ENCODE assay signal across 22 cellular contexts in the genomic region with DNA sequence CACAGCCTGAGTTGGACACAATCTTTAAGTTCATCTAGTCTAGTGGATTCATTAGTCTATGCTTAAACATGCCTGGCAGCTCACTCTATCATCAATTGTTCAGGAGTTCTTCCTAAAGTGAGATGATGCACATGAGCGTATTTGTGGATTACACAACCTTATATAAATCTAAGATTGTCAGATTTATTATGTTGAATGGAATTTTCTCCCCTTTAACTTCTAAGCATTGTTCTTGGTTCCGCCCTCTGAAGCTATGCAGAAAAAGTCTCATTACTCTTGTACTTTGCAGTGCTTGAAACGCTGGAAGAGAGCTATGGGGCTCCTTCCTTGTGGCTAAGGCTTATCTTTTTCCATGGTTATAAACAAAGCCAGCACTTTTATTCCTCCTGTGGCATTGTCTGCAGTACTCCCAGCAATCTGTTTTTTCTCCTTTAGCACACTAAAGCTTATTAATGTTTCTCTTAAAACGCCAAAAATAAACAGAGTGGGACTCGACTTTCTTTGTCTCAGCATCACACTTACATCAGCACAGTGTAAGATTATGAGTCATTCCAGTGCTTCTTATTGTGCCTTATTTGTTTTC.
A peak's percentile ranks its signal among the peaks of the same experiment; 100 is the strongest.
DNase-seq lines count a peak whose midpoint lies in the region; ATAC-seq, FAIRE-seq and TF ChIP-seq lines count a peak whose summit lies in the region.
"Had no signal": no experiment of that assay in that cellular context is flagged by ENCODE, and none has a peak within 500 bp of the region (broad histone marks: within the 10 kb centered on the region; RNA-seq: fewer than 3 reads in every experiment).

No MANE protein-coding gene starts in this region.

- no peaks in the 10 kb centered on the region for H3K27me3 ChIP-seq in neural progenitor cell
- H3K27me3 ChIP-seq: brain microvascular endothelial cell, Peyer's patch, tibial artery had no signal

- peak; percentile 14 for DNase-seq in DMS79 treated with DMSO at 0.1 percent for 48 hours (lab: John Stamatoyannopoulos, UW)
- DNase-seq in DMS79 (lab: John Stamatoyannopoulos, UW): no peak
- DNase-seq in astrocyte of the spinal cord (ENCODE audit: low read depth, low spot score): peak; percentile 3
- DNase-seq in iris pigment epithelial cell (ENCODE audit: low read depth): peak; percentile 16
- DNase-seq in urothelium cell line (ENCODE audit: low spot score): peak; percentile 37
- no peak for DNase-seq in neural progenitor cell (ENCODE audit: low spot score)
- DNase-seq: activated CD4-positive, alpha-beta T cell treated with anti-CD3 and anti-CD28 coated beads, Interleukin-2, amount 10 ng/mL, durations not matched to agents 7 days and 5 days; activated naive CD4-positive, alpha-beta T cell treated with anti-CD3 and anti-CD28 coated beads, Interleukin-2, amount 10 ng/mL, durations not matched to agents 7 days and 5 days; brain microvascular endothelial cell; C1 segment of cervical spinal cord; DMS 273 treated with DMSO at 0.1 percent for 48 hours; GOT3; left ventricle myocardium inferior; NCI-H1417; Peyer's patch; stimulated activated naive B cell treated with anti-CD40 and anti-IgM and Interleukin-4, amounts not matched to agents 10 μg/mL and 1 μg/mL and 100 μg/mL, for 72 hours; tibial artery had no signal

- H3K27me3 Mint-ChIP-seq in neural progenitor cell (ENCODE audit: insufficient read depth, low read depth): peaks cover 4% of the 10 kb centered on the region
- H3K27me3 Mint-ChIP-seq: activated naive CD4-positive, alpha-beta T cell treated with anti-CD3 and anti-CD28 coated beads, Interleukin-2, amount 10 ng/mL, durations not matched to agents 7 days and 5 days had no signal

- H3F3A ChIP-seq in neural progenitor cell (ENCODE audit: low read depth): no peaks in the 10 kb centered on the region

- no peak for ATAC-seq in HG02610 (IDR thresholded peaks at IDR 0.05; ENCODE audit: unreplicated experiment)
- ATAC-seq in GM21825 (IDR thresholded peaks at IDR 0.05; ENCODE audit: unreplicated experiment): no peak
- ATAC-seq: stimulated activated naive B cell treated with anti-CD40 and anti-IgM and Interleukin-4, amounts not matched to agents 10 μg/mL and 1 μg/mL and 100 μg/mL, for 72 hours had no signal

- no peak overlapping the region for H2AFZ ChIP-seq in neural progenitor cell (replicated peaks)
- H2AFZ ChIP-seq: parathyroid adenoma had no signal

- H4K20me1 ChIP-seq in neural progenitor cell (ENCODE audit: low read depth): no peaks in the 10 kb centered on the region

- no peaks in the 10 kb centered on the region for H3K4me1 ChIP-seq in neural progenitor cell
- H3K4me1 ChIP-seq: left ventricle myocardium inferior, parathyroid adenoma, Peyer's patch, tibial artery had no signal

- H3K27ac ChIP-seq in neural progenitor cell: no peak overlapping the region
- H3K27ac ChIP-seq: 22Rv1, brain microvascular endothelial cell, KMS-11, left ventricle myocardium inferior, parathyroid adenoma, Peyer's patch, tibial artery had no signal

- H3K4me3 ChIP-seq in astrocyte of the spinal cord (ENCODE audit: low read depth, low read length) (no peak overlapping the region), neural progenitor cell (no peak overlapping the region)
- H3K4me3 ChIP-seq: left ventricle myocardium inferior, Peyer's patch, tibial artery had no signal

- no peaks in the 10 kb centered on the region for H3K36me3 ChIP-seq in neural progenitor cell
- H3K36me3 ChIP-seq: brain microvascular endothelial cell, left ventricle myocardium inferior, Peyer's patch, tibial artery had no signal

- H3K4me1 Mint-ChIP-seq in neural progenitor cell: no peaks in the 10 kb centered on the region
- H3K4me1 Mint-ChIP-seq: activated CD4-positive, alpha-beta T cell treated with anti-CD3 and anti-CD28 coated beads, Interleukin-2, amount 10 ng/mL, durations not matched to agents 7 days and 5 days; activated naive CD4-positive, alpha-beta T cell treated with anti-CD3 and anti-CD28 coated beads, Interleukin-2, amount 10 ng/mL, durations not matched to agents 7 days and 5 days; stimulated activated naive B cell treated with anti-CD40 and anti-IgM and Interleukin-4, amounts not matched to agents 10 μg/mL and 1 μg/mL and 100 μg/mL, for 72 hours had no signal

- TF ChIP-seq CTCF in astrocyte of the spinal cord (IDR thresholded peaks at IDR 0.05; ENCODE audit: low read depth, low read length) (no peak), neural progenitor cell (IDR thresholded peaks at IDR 0.05) (no peak)

- in situ Hi-C loops in astrocyte of the spinal cord (cut with HindIII; ENCODE audit: low sequenced_read_pairs): no loop called here

- H3K79me2 ChIP-seq in neural progenitor cell (ENCODE audit: low read depth): no peaks in the 10 kb centered on the region
- H3K79me2 ChIP-seq: parathyroid adenoma had no signal

- no peaks in the 10 kb centered on the region for H3K9me3 ChIP-seq in neural progenitor cell (ENCODE audit: low read depth)
- H3K9me3 ChIP-seq: left ventricle myocardium inferior, Peyer's patch, tibial artery had no signal

- H3K9me3 Mint-ChIP-seq in neural progenitor cell: peaks cover under 1% of the 10 kb centered on the region
- H3K9me3 Mint-ChIP-seq: activated CD4-positive, alpha-beta T cell treated with anti-CD3 and anti-CD28 coated beads, Interleukin-2, amount 10 ng/mL, durations not matched to agents 7 days and 5 days; activated naive CD4-positive, alpha-beta T cell treated with anti-CD3 and anti-CD28 coated beads, Interleukin-2, amount 10 ng/mL, durations not matched to agents 7 days and 5 days had no signal

- no peaks in the 10 kb centered on the region for H3K36me3 Mint-ChIP-seq in neural progenitor cell
- H3K36me3 Mint-ChIP-seq: activated naive CD4-positive, alpha-beta T cell treated with anti-CD3 and anti-CD28 coated beads, Interleukin-2, amount 10 ng/mL, durations not matched to agents 7 days and 5 days; stimulated activated naive B cell treated with anti-CD40 and anti-IgM and Interleukin-4, amounts not matched to agents 10 μg/mL and 1 μg/mL and 100 μg/mL, for 72 hours had no signal

- H3K9ac ChIP-seq in neural progenitor cell: no peak overlapping the region
- H3K9ac ChIP-seq: KMS-11, parathyroid adenoma had no signal

- no peak overlapping the region for H3K27ac Mint-ChIP-seq in neural progenitor cell
- H3K27ac Mint-ChIP-seq: activated CD4-positive, alpha-beta T cell treated with anti-CD3 and anti-CD28 coated beads, Interleukin-2, amount 10 ng/mL, durations not matched to agents 7 days and 5 days; activated naive CD4-positive, alpha-beta T cell treated with anti-CD3 and anti-CD28 coated beads, Interleukin-2, amount 10 ng/mL, durations not matched to agents 7 days and 5 days had no signal

- no peak overlapping the region for H3K4me3 Mint-ChIP-seq in neural progenitor cell
- H3K4me3 Mint-ChIP-seq: activated CD4-positive, alpha-beta T cell treated with anti-CD3 and anti-CD28 coated beads, Interleukin-2, amount 10 ng/mL, durations not matched to agents 7 days and 5 days; activated naive CD4-positive, alpha-beta T cell treated with anti-CD3 and anti-CD28 coated beads, Interleukin-2, amount 10 ng/mL, durations not matched to agents 7 days and 5 days; stimulated activated naive B cell treated with anti-CD40 and anti-IgM and Interleukin-4, amounts not matched to agents 10 μg/mL and 1 μg/mL and 100 μg/mL, for 72 hours had no signal

- no peak overlapping the region for H3K4me2 ChIP-seq in neural progenitor cell
- H3K4me2 ChIP-seq: KMS-11 had no signal

- no peak for FAIRE-seq in urothelium cell line (lab: Jason Lieb, UNC)

Comparison
In these comparisons a context has a peak if more than half of its experiments do, and no peak if none do; other contexts are left out.
1. DNase-seq: peak in DMS79 treated with DMSO at 0.1 percent for 48 hours (single experiment), astrocyte of the spinal cord (single experiment), iris pigment epithelial cell (single experiment) and urothelium cell line (single experiment); none in DMS79 (single experiment) and neural progenitor cell (single experiment).